In the genomic region with DNA sequence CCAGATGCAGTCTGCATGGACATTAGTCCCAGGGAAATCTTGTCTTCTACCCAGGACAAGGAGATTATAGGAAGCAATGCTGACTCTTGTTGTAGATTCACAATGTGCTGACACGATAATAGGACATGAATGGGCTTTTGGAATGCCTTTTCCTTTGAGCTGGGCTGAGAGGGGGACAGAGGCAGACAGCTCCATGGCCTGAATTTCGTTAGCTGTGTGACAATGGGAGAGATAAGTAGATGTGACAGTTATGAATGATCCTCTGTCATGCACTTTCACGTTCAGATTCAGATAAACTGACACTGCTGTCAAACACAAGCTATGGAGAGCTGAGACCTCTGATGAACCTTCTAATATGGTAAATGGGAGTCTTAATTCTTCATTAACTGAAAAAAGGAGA, we compare ENCODE assay signal across 22 cellular contexts.
"Had no signal": no experiment of that assay in that cellular context is flagged by ENCODE, and none has a peak within 500 bp of the region (broad histone marks: within the 10 kb centered on the region; RNA-seq: fewer than 3 reads in every experiment).

No MANE protein-coding gene starts in this region.

- H3K4me3 ChIP-seq: heart right ventricle, lung, pancreas, right lobe of liver, skin epidermis, transverse colon had no signal

- H3K27me3 ChIP-seq: heart right ventricle, pancreas, right lobe of liver, transverse colon had no signal

- ATAC-seq: heart right ventricle; left lobe of liver; naive thymus-derived CD4-positive, alpha-beta T cell; pancreas; right lobe of liver; stimulated activated memory B cell treated with anti-CD40 and anti-IgM and Interleukin-4, amounts not matched to agents 10 μg/mL and 1 μg/mL and 100 μg/mL, for 72 hours; T-helper 17 cell had no signal

- H3K36me3 ChIP-seq: heart right ventricle, pancreas, right lobe of liver, transverse colon had no signal

- H3K4me1 ChIP-seq: heart right ventricle, pancreas, right lobe of liver, transverse colon had no signal

- DNase-seq: activated CD4-positive, alpha-beta memory T cell treated with anti-CD3 and anti-CD28 coated beads for 36 hours; activated CD4-positive, alpha-beta T cell treated with anti-CD3 and anti-CD28 coated beads for 48 hours; activated CD4-positive, CD25-positive, alpha-beta regulatory T cell; activated effector memory CD4-positive, alpha-beta T cell treated with anti-CD3 and anti-CD28 coated beads, Interleukin-2, amount 50 U/mL, for 16 hours; activated naive CD4-positive, alpha-beta T cell treated with anti-CD3 and anti-CD28 coated beads, Interleukin-2, amount 10 ng/mL, durations not matched to agents 7 days and 5 days; amygdala; cerebellar nuclear complex; cortex of kidney; effector CD4-positive, alpha-beta T cell; erythroblast; foreskin fibroblast; heart right ventricle; naive thymus-derived CD4-positive, alpha-beta T cell; pancreas; right lobe of liver; stimulated activated CD4-positive, alpha-beta T cell treated with anti-CD3 and anti-CD28 coated beads, Interleukin-2, amount 100 ng/mL, for 24 hours; T-helper 17 cell; transverse colon had no signal

- H3K9me3 ChIP-seq: heart right ventricle, pancreas, right lobe of liver, transverse colon had no signal

- H3K27ac ChIP-seq: heart right ventricle, pancreas, right lobe of liver, skin epidermis, transverse colon had no signal
